Comparison of ENCODE assay signal across 15 cellular contexts in the genomic region with DNA sequence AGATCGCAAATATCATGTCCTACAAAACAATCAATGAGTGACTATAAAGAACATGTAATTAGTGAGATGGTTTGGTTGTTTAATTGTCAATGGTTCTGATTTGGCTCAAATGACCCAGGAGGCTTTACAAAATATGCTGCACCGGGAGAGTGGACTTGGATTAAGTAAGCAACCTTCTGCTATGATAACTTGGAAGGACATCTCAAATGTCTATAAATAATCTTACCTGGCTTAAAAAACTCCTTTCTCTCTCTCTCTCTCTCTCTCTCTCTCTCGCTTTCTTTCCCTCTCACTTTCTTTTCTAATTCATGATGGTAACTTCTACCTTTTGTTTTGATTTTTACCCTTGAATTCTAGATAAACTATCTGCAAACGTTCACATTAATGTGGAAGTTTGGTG. TPM values are rescaled to one million over a fixed set of nuclear protein-coding genes. Genes with fewer than 3 reads are reported as not detected.
DNase-seq lines count a peak whose midpoint lies in the region; ATAC-seq and TF ChIP-seq lines count a peak whose summit lies in the region.
"Had no signal": no experiment of that assay in that cellular context is flagged by ENCODE, and none has a peak within 500 bp of the region (broad histone marks: within the 10 kb centered on the region; RNA-seq: fewer than 3 reads in every experiment).

No MANE protein-coding gene starts in this region.

- no peak overlapping the region for H3K27ac ChIP-seq in HEK293 (ENCODE audit: extremely low read depth, low read depth, low read length)
- peak overlapping the region; percentile 70 to 97 (median 84) for H3K27ac ChIP-seq in gastrocnemius medialis

- in situ Hi-C loops in gastrocnemius medialis (cut with MboI; ENCODE audit: low sequenced_read_pairs in 4 of 4), result no loop called here

- no peak overlapping the region for H3K4me3 Mint-ChIP-seq in mesothelial cell of epicardium
- H3K4me3 Mint-ChIP-seq: CD4-positive, alpha-beta memory T cell had no signal

- H3K4me1 ChIP-seq in HEK293 (ENCODE audit: control insufficient read depth, insufficient read depth, low read length) (no peaks in the 10 kb centered on the region), gastrocnemius medialis (peaks cover 71 to 75% of the 10 kb centered on the region in 2 donors)
- H3K4me1 ChIP-seq: HAP-1 had no signal

- CTCF ChIA-PET in HEK293 (lab: Yijun Ruan, JAX), result no interaction called here

- H3K9me3 ChIP-seq in HEK293 (ENCODE audit: control insufficient read depth, insufficient read depth, low read depth, low read length), result no peaks in the 10 kb centered on the region
- H3K9me3 ChIP-seq in gastrocnemius medialis, result no peaks in the 10 kb centered on the region
- H3K9me3 ChIP-seq: HAP-1 had no signal

- H3K36me3 ChIP-seq in HEK293 (ENCODE audit: control insufficient read depth in 2 of 2, insufficient read depth in 1 of 2, low read length in 2 of 2) (no peaks in the 10 kb centered on the region), gastrocnemius medialis (no peaks in the 10 kb centered on the region)
- H3K36me3 ChIP-seq: HAP-1 had no signal

- H3K27me3 Mint-ChIP-seq in mesothelial cell of epicardium (ENCODE audit: low read depth), result no peaks in the 10 kb centered on the region

- H3K27ac Mint-ChIP-seq in mesothelial cell of epicardium, result peak overlapping the region; percentile 66
- H3K27ac Mint-ChIP-seq: CD4-positive, alpha-beta memory T cell had no signal

- peaks cover 31% of the 10 kb centered on the region for H3K4me1 Mint-ChIP-seq in mesothelial cell of epicardium
- H3K4me1 Mint-ChIP-seq: CD4-positive, alpha-beta memory T cell had no signal

- no peak for TF ChIP-seq CTCF in HEK293 (tag by site-specific recombination; IDR thresholded peaks at IDR 0.05)
- no peak for TF ChIP-seq CTCF in mesothelial cell of epicardium (IDR thresholded peaks at IDR 0.05; ENCODE audit: unreplicated experiment)
- TF ChIP-seq CTCF in gastrocnemius medialis (IDR thresholded peaks at IDR 0.05 in 4 of 5, conservative IDR thresholded peaks at IDR 0.05 in 1 of 5), result no peak
- no peak for TF ChIP-seq CTCF in foreskin fibroblast (IDR thresholded peaks at IDR 0.05; ENCODE audit: low read depth, low read length)

- H3K36me3 Mint-ChIP-seq in mesothelial cell of epicardium, result no peaks in the 10 kb centered on the region
- H3K36me3 Mint-ChIP-seq: CD4-positive, alpha-beta memory T cell had no signal

- H3K9me3 Mint-ChIP-seq in mesothelial cell of epicardium, result no peaks in the 10 kb centered on the region

- intact Hi-C loops in gastrocnemius medialis (cut with DNase I; ENCODE audit: low total_unique reads), result no loop called here

- ATAC-seq in gastrocnemius medialis, result peak; percentile 66 to 67

- POLR2A ChIA-PET in HEK293 (lab: Yijun Ruan, JAX), result no interaction called here

- TF ChIP-seq POLR2A in gastrocnemius medialis (IDR thresholded peaks at IDR 0.05), result no peak

- no peaks in the 10 kb centered on the region for H3K27me3 ChIP-seq in gastrocnemius medialis

- H3K4me3 ChIP-seq in HEK293 (ENCODE audit: low read depth, low read length) (no peak overlapping the region), gastrocnemius medialis (peak overlapping the region in 1 of 4 donors; percentile 14), foreskin fibroblast (ENCODE audit: low read depth in 1 of 2, low read length in 2 of 2) (no peak overlapping the region)
- H3K4me3 ChIP-seq: HAP-1 had no signal

- DNase-seq in mesothelial cell of epicardium (ENCODE audit: low spot score in 2 of 2, unreplicated experiment in 2 of 2) (no peak), gastrocnemius medialis (no peak), midbrain (lab: John Stamatoyannopoulos, UW) (no peak), foreskin fibroblast (no peak), cerebellar nuclear complex (lab: John Stamatoyannopoulos, UW) (no peak)
- DNase-seq: C1 segment of cervical spinal cord; CD4-positive, alpha-beta memory T cell; COR-L47; DMS153; DND-41; GOT3 had no signal

TF ChIP-seq in HEK293, 187 proteins besides CTCF, POLR2A, EP300 and RAD21:
- TF ChIP-seq ZNF596 (tag by site-specific recombination; IDR thresholded peaks at IDR 0.05) (peak; percentile 55; the same call in 1 of the 2 replicates), ZBTB1 (tag by site-specific recombination; IDR thresholded peaks at IDR 0.05) (no peak)
TF ChIP-seq in HEK293: peak in this region for 1.

RNA-seq across cellular contexts. Expression of a gene that starts 14.2 kb away (rescaled TPM):
- total RNA-seq in mesothelial cell of epicardium (22.8 to 28.4 TPM (median 26.8 TPM) in 3 replicates), gastrocnemius medialis (10 to 100 TPM in 2 of 4 donors, 1 to 10 TPM in 2; 7.3 to 18.9 (median 10.6) TPM)
- total RNA-seq: A172; A673; CD4-positive, alpha-beta memory T cell had no signal
